20 cellular contexts compared by ENCODE assay signal in genomic region chr12:93757792-93758694, GRCh38.
"Had no signal": no experiment of that assay in that cellular context is flagged by ENCODE, and none has a peak within 500 bp of the region (broad histone marks: within the 10 kb centered on the region; RNA-seq: fewer than 3 reads in every experiment).

No MANE protein-coding gene starts in this region.

- FAIRE-seq: keratinocyte, urothelium cell line had no signal

- H3K4me3 ChIP-seq: ascending aorta, breast epithelium, hepatocyte, left ventricle myocardium inferior, right atrium auricular region, skin epidermis, tibial artery had no signal

- H3K4me1 ChIP-seq: breast epithelium had no signal

- H3K36me3 ChIP-seq: ascending aorta, breast epithelium, left ventricle myocardium inferior, neutrophil, right atrium auricular region, tibial artery had no signal

- ATAC-seq: activated CD4-positive, CD25-positive, alpha-beta regulatory T cell treated with anti-CD3 and anti-CD28 coated beads, Interleukin-2, amount 50 U/mL, for 24 hours; activated T-helper 17 cell treated with anti-CD3 and anti-CD28 coated beads, Interleukin-2, amount 50 U/mL, for 72 hours; effector memory CD8-positive, alpha-beta T cell; naive thymus-derived CD8-positive, alpha-beta T cell had no signal

- H3K9me3 ChIP-seq: ascending aorta, neutrophil, right atrium auricular region, tibial artery had no signal

- H3K27ac ChIP-seq: ascending aorta, breast epithelium, neutrophil, right atrium auricular region, skin epidermis, tibial artery had no signal

- DNase-seq: activated CD4-positive, alpha-beta T cell treated with anti-CD3 and anti-CD28 coated beads, Interleukin-2, amount 50 U/mL, for 1 hour; activated naive CD4-positive, alpha-beta T cell treated with Interleukin-2 at 50 U/mL for 16 hours; cerebellar nuclear complex; effector memory CD8-positive, alpha-beta T cell; left ventricle myocardium inferior; naive thymus-derived CD8-positive, alpha-beta T cell; posterior cingulate gyrus; stimulated activated CD4-positive, alpha-beta T cell treated with anti-CD3 and anti-CD28 coated beads, Interleukin-4, amount 100 ng/mL, for 24 hours; stimulated activated naive CD4-positive, alpha-beta T cell; tibial artery had no signal
